In the genomic region with DNA sequence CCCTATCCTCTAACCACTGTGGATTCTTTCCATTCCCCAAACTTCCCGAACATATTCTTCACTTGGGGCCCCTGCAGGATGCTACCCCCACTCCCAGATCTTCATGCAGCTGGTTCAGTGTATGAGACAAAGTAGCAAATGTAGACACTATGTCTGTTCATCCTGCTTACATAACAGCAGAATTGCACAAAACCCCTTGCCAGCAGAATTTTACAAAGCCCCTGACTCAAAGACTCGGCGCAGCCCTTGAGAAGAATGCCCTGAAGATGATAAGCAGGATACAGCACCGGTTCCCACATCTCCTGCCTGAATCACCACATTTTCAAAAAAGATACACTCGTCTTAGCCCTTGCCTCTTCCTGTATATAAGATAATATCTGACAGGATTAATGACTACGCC, we compare ENCODE assay signal across 1 cellular context.
TF ChIP-seq lines count a peak whose summit lies in the region.

No MANE protein-coding gene starts in this region.

TF ChIP-seq in GM23338, 12 proteins besides CTCF, POLR2A, EP300 and RAD21 (continued from another document):
- TF ChIP-seq, protein P1, sequence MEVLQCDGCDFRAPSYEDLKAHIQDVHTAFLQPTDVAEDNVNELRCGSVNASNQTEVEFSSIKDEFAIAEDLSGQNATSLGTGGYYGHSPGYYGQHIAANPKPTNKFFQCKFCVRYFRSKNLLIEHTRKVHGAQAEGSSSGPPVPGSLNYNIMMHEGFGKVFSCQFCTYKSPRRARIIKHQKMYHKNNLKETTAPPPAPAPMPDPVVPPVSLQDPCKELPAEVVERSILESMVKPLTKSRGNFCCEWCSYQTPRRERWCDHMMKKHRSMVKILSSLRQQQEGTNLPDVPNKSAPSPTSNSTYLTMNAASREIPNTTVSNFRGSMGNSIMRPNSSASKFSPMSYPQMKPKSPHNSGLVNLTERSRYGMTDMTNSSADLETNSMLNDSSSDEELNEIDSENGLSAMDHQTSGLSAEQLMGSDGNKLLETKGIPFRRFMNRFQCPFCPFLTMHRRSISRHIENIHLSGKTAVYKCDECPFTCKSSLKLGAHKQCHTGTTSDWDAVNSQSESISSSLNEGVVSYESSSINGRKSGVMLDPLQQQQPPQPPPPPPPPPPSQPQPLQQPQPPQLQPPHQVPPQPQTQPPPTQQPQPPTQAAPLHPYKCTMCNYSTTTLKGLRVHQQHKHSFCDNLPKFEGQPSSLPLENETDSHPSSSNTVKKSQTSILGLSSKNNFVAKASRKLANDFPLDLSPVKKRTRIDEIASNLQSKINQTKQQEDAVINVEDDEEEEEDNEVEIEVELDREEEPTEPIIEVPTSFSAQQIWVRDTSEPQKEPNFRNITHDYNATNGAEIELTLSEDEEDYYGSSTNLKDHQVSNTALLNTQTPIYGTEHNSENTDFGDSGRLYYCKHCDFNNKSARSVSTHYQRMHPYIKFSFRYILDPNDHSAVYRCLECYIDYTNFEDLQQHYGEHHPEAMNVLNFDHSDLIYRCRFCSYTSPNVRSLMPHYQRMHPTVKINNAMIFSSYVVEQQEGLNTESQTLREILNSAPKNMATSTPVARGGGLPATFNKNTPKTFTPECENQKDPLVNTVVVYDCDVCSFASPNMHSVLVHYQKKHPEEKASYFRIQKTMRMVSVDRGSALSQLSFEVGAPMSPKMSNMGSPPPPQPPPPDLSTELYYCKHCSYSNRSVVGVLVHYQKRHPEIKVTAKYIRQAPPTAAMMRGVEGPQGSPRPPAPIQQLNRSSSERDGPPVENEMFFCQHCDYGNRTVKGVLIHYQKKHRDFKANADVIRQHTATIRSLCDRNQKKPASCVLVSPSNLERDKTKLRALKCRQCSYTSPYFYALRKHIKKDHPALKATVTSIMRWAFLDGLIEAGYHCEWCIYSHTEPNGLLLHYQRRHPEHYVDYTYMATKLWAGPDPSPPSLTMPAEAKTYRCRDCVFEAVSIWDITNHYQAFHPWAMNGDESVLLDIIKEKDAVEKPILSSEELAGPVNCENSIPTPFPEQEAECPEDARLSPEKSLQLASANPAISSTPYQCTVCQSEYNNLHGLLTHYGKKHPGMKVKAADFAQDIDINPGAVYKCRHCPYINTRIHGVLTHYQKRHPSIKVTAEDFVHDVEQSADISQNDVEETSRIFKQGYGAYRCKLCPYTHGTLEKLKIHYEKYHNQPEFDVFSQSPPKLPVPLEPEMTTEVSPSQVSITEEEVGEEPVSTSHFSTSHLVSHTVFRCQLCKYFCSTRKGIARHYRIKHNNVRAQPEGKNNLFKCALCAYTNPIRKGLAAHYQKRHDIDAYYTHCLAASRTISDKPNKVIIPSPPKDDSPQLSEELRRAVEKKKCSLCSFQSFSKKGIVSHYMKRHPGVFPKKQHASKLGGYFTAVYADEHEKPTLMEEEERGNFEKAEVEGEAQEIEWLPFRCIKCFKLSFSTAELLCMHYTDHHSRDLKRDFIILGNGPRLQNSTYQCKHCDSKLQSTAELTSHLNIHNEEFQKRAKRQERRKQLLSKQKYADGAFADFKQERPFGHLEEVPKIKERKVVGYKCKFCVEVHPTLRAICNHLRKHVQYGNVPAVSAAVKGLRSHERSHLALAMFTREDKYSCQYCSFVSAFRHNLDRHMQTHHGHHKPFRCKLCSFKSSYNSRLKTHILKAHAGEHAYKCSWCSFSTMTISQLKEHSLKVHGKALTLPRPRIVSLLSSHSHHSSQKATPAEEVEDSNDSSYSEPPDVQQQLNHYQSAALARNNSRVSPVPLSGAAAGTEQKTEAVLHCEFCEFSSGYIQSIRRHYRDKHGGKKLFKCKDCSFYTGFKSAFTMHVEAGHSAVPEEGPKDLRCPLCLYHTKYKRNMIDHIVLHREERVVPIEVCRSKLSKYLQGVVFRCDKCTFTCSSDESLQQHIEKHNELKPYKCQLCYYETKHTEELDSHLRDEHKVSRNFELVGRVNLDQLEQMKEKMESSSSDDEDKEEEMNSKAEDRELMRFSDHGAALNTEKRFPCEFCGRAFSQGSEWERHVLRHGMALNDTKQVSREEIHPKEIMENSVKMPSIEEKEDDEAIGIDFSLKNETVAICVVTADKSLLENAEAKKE (CRISPR knock-in tag; IDR thresholded peaks at IDR 0.05): no peak
- TF ChIP-seq ZNF114 (CRISPR knock-in tag; IDR thresholded peaks at IDR 0.05): no peak
- TF ChIP-seq EZH2 (IDR thresholded peaks at IDR 0.05; ENCODE audit: low read depth, unreplicated experiment): no peak
- TF ChIP-seq JUNB (IDR thresholded peaks at IDR 0.05; ENCODE audit: unreplicated experiment): no peak
- no peak for TF ChIP-seq EZH2phosphoT487 (IDR thresholded peaks at IDR 0.05; ENCODE audit: unreplicated experiment)
- TF ChIP-seq NANOG (IDR thresholded peaks at IDR 0.05; ENCODE audit: borderline replicate concordance): no peak
- TF ChIP-seq CREB1 (CRISPR knock-in tag; IDR thresholded peaks at IDR 0.05; ENCODE audit: low read depth): no peak
- TF ChIP-seq, protein P2, sequence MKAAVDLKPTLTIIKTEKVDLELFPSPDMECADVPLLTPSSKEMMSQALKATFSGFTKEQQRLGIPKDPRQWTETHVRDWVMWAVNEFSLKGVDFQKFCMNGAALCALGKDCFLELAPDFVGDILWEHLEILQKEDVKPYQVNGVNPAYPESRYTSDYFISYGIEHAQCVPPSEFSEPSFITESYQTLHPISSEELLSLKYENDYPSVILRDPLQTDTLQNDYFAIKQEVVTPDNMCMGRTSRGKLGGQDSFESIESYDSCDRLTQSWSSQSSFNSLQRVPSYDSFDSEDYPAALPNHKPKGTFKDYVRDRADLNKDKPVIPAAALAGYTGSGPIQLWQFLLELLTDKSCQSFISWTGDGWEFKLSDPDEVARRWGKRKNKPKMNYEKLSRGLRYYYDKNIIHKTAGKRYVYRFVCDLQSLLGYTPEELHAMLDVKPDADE (IDR thresholded peaks at IDR 0.05): no peak
- no peak for TF ChIP-seq ZNF331 (CRISPR knock-in tag; IDR thresholded peaks at IDR 0.05; ENCODE audit: low read depth)
TF ChIP-seq in GM23338: peak in this region for 0.
